ENCODE assay signal across 1 cellular context in genomic region chr1:109570414-109570813, GRCh38.
TF ChIP-seq lines count a peak whose summit lies in the region.

No MANE protein-coding gene starts in this region.

TF ChIP-seq in WTC11, 78 proteins besides CTCF, POLR2A, EP300 and RAD21 (continued from another document):
- TF ChIP-seq, protein P1, sequence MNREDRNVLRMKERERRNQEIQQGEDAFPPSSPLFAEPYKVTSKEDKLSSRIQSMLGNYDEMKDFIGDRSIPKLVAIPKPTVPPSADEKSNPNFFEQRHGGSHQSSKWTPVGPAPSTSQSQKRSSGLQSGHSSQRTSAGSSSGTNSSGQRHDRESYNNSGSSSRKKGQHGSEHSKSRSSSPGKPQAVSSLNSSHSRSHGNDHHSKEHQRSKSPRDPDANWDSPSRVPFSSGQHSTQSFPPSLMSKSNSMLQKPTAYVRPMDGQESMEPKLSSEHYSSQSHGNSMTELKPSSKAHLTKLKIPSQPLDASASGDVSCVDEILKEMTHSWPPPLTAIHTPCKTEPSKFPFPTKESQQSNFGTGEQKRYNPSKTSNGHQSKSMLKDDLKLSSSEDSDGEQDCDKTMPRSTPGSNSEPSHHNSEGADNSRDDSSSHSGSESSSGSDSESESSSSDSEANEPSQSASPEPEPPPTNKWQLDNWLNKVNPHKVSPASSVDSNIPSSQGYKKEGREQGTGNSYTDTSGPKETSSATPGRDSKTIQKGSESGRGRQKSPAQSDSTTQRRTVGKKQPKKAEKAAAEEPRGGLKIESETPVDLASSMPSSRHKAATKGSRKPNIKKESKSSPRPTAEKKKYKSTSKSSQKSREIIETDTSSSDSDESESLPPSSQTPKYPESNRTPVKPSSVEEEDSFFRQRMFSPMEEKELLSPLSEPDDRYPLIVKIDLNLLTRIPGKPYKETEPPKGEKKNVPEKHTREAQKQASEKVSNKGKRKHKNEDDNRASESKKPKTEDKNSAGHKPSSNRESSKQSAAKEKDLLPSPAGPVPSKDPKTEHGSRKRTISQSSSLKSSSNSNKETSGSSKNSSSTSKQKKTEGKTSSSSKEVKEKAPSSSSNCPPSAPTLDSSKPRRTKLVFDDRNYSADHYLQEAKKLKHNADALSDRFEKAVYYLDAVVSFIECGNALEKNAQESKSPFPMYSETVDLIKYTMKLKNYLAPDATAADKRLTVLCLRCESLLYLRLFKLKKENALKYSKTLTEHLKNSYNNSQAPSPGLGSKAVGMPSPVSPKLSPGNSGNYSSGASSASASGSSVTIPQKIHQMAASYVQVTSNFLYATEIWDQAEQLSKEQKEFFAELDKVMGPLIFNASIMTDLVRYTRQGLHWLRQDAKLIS (CRISPR knock-in tag; IDR thresholded peaks at IDR 0.05; ENCODE audit: borderline replicate concordance): no peak
- TF ChIP-seq ERG (CRISPR knock-in tag; IDR thresholded peaks at IDR 0.05) (no peak), ZBTB21 (CRISPR knock-in tag; IDR thresholded peaks at IDR 0.05; ENCODE audit: borderline replicate concordance) (no peak), PREB (CRISPR knock-in tag; IDR thresholded peaks at IDR 0.05; ENCODE audit: borderline replicate concordance) (no peak)
- TF ChIP-seq, protein P2, sequence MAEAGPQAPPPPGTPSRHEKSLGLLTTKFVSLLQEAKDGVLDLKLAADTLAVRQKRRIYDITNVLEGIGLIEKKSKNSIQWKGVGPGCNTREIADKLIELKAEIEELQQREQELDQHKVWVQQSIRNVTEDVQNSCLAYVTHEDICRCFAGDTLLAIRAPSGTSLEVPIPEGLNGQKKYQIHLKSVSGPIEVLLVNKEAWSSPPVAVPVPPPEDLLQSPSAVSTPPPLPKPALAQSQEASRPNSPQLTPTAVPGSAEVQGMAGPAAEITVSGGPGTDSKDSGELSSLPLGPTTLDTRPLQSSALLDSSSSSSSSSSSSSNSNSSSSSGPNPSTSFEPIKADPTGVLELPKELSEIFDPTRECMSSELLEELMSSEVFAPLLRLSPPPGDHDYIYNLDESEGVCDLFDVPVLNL (CRISPR knock-in tag; IDR thresholded peaks at IDR 0.05; ENCODE audit: borderline replicate concordance, low read depth): no peak
